Comparison of ENCODE assay signal across 25 cellular contexts in the genomic region with DNA sequence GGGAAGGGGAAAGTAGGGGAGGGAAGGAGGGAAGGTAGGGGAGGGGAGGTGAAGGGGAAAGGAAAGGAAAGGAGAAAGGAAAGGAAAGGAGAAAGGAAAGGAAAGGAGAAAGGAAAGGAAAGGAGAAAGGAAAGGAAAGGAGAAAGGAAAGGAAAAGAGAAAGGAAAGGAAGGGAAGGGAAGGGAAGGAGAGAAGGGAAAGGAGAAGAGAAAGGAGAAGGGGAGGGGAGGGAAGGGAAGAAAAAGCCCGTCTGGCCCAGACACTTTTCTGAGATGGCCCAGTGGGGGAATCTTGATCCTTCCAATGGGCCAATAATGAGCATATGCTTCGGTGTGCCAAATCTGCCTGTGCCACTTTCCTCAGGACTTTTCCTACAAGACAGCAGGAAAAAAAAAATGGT.
"Had no signal": no experiment of that assay in that cellular context is flagged by ENCODE, and none has a peak within 500 bp of the region (broad histone marks: within the 10 kb centered on the region; RNA-seq: fewer than 3 reads in every experiment).

No MANE protein-coding gene starts in this region.

- H3K27me3 ChIP-seq: dorsolateral prefrontal cortex, gastrocnemius medialis, pancreas, testis, tibial artery had no signal

- H3K36me3 ChIP-seq: gastrocnemius medialis, pancreas, tibial artery had no signal

- H3K27ac Mint-ChIP-seq: memory B cell, natural killer cell, type B pancreatic cell had no signal

- H3K27ac ChIP-seq: dorsolateral prefrontal cortex, gastrocnemius medialis, pancreas, testis, tibial artery had no signal

- H3K36me3 Mint-ChIP-seq: memory B cell, natural killer cell, type B pancreatic cell had no signal

- FAIRE-seq: kidney, pancreas had no signal

- DNase-seq: cortex of kidney; dorsolateral prefrontal cortex; effector CD4-positive, alpha-beta T cell; foreskin fibroblast; gastrocnemius medialis; head of caudate nucleus; kidney; natural killer cell; occipital lobe; pancreas; retina; stimulated activated CD4-positive, alpha-beta T cell treated with anti-CD3 and anti-CD28 coated beads, Interleukin-12 subunit alpha, Interleukin-12 subunit beta, amount 100 ng/mL, for 4 hours; stimulated activated CD4-positive, alpha-beta T cell treated with anti-CD3 and anti-CD28 coated beads, Interleukin-1b, Interleukin-23, amount 100 ng/mL, for 48 hours; stimulated activated CD4-positive, alpha-beta T cell treated with anti-CD3 and anti-CD28 coated beads, Interleukin-4, amount 100 ng/mL, for 1 hour; stimulated activated CD8-positive, alpha-beta memory T cell treated with anti-CD3 and anti-CD28 coated beads, Interleukin-4, amount 100 ng/mL, for 48 hours; stimulated activated naive CD8-positive, alpha-beta T cell treated with anti-CD3 and anti-CD28 coated beads, Interleukin-15, Interleukin-2, amounts not matched to agents 100 U/mL and 50 U/mL, for 24 hours; substantia nigra; testis; tibial artery had no signal

- H3K4me1 Mint-ChIP-seq: natural killer cell had no signal

- H3K9me3 ChIP-seq: gastrocnemius medialis, pancreas, testis, tibial artery had no signal

- H3K4me3 Mint-ChIP-seq: natural killer cell, type B pancreatic cell had no signal

- H3K9me3 Mint-ChIP-seq: memory B cell, natural killer cell had no signal

- H3K4me3 ChIP-seq: dorsolateral prefrontal cortex, gastrocnemius medialis, lung, pancreas, smooth muscle cell, testis, tibial artery had no signal

- H3K4me1 ChIP-seq: gastrocnemius medialis, pancreas, testis, tibial artery had no signal

- ATAC-seq: gastrocnemius medialis; left lobe of liver; natural killer cell; pancreas; sciatic nerve; stimulated activated naive CD8-positive, alpha-beta T cell treated with anti-CD3 and anti-CD28 coated beads, Interleukin-15, Interleukin-2, amounts not matched to agents 100 U/mL and 50 U/mL, for 24 hours had no signal

- H3K4me2 ChIP-seq: smooth muscle cell had no signal
